9 cellular contexts compared by ENCODE assay signal in the genomic region with DNA sequence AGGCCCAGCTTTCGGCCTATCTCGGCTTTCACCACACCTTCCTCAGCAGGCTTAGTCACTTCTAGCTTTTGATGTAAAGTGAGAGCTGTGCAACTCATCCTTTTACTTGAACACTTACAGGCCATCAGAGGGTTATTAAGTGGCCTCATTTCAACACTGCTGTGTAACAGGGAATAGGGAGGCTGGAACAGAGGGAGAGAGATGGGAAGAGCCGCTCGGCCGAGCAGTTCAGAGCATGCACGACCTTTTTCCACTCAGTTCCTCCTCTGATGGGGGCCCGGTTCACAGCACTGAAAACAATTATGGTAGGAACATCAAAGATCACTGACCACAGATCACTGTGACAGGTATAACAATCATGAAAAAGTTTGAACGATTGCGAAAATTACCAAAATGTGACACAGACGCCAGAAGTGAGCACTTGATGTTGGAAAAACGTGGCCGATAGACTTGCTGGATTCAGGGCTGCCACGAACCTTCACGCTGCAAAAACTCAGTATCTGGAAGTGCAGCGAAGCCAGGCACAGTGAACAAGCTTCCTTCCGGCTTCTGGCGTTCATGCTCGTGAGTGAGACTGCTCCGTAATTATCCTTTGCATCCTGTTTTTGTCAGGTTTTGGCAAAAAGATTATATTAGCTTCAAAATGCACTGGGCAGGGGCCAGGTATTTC. TPM values are rescaled to one million over a fixed set of nuclear protein-coding genes. Genes with fewer than 3 reads are reported as not detected.
DNase-seq lines count a peak whose midpoint lies in the region; ATAC-seq and TF ChIP-seq lines count a peak whose summit lies in the region.
"Had no signal": no experiment of that assay in that cellular context is flagged by ENCODE, and none has a peak within 500 bp of the region (broad histone marks: within the 10 kb centered on the region; RNA-seq: fewer than 3 reads in every experiment).

No MANE protein-coding gene starts in this region.

- H3K36me3 ChIP-seq in GM06990 (ENCODE audit: control insufficient read depth, insufficient read depth, low read length), result no peaks in the 10 kb centered on the region; the same call in none of the 2 replicates
- no peaks in the 10 kb centered on the region for H3K36me3 ChIP-seq in mucosa of descending colon (ENCODE audit: low read depth)

- intact Hi-C loops in mucosa of descending colon (cut with DNase I, micrococcal nuclease), result no loop called here

- H3K4me3 ChIP-seq in GM06990 (replicated peaks; ENCODE audit: low read depth, low read length) (peak overlapping the region; percentile 47), mucosa of descending colon (no peak overlapping the region)
- H3K4me3 ChIP-seq: MG63 had no signal

- peak overlapping the region; percentile 73 for H3K4me3 Mint-ChIP-seq in activated T-cell treated with anti-CD3 and anti-CD28 coated beads, Interleukin-2, amount 50 U/mL, for 4 hours

- no peaks in the 10 kb centered on the region for H3K27me3 Mint-ChIP-seq in activated T-cell treated with anti-CD3 and anti-CD28 coated beads, Interleukin-2, amount 50 U/mL, for 4 hours (ENCODE audit: low read depth)

- TF ChIP-seq CTCF in GM06990 (IDR thresholded peaks at IDR 0.05; ENCODE audit: insufficient read depth, low read length, poor library complexity, severe bottlenecking) (no peak), mucosa of descending colon (IDR thresholded peaks at IDR 0.05) (no peak)

- no peaks in the 10 kb centered on the region for H3K4me1 ChIP-seq in mucosa of descending colon (ENCODE audit: low read depth)

- no peak for DNase-seq in GM06990 (ENCODE audit: extremely low read depth, insufficient read length)
- DNase-seq in activated T-cell treated with anti-CD3 and anti-CD28 coated beads, Interleukin-2, amount 50 U/mL, for 4 hours, result no peak
- no peak for DNase-seq in mucosa of descending colon
- DNase-seq in hippocampal formation (lab: John Stamatoyannopoulos, UW), result no peak
- no peak for DNase-seq in iPS-NIHi11 (ENCODE audit: low spot score)
- no peak for DNase-seq in NCI-H2029 (lab: John Stamatoyannopoulos, UW)
- no peak for DNase-seq in NCI-H510A (lab: John Stamatoyannopoulos, UW)
- DNase-seq: MG63 had no signal

- H3K27me3 ChIP-seq in GM06990 (replicated peaks; ENCODE audit: control insufficient read depth, insufficient read depth, low read length), result no peaks in the 10 kb centered on the region
- H3K27me3 ChIP-seq: MG63 had no signal

- ATAC-seq in GM21717 (IDR thresholded peaks at IDR 0.05; ENCODE audit: unreplicated experiment) (peak; percentile 64), mucosa of descending colon (peak; percentile 28)
- ATAC-seq in activated T-cell treated with anti-CD3 and anti-CD28 coated beads, Interleukin-2, amount 50 U/mL, for 4 hours, result peak; percentile 91 to 93

- no peaks in the 10 kb centered on the region for H3K9me3 ChIP-seq in mucosa of descending colon

- H3K9me3 Mint-ChIP-seq in activated T-cell treated with anti-CD3 and anti-CD28 coated beads, Interleukin-2, amount 50 U/mL, for 4 hours, result no peaks in the 10 kb centered on the region

- peaks cover 20% of the 10 kb centered on the region for H3K36me3 Mint-ChIP-seq in activated T-cell treated with anti-CD3 and anti-CD28 coated beads, Interleukin-2, amount 50 U/mL, for 4 hours (ENCODE audit: insufficient read depth)

- peaks cover 43% of the 10 kb centered on the region for H3K4me1 Mint-ChIP-seq in activated T-cell treated with anti-CD3 and anti-CD28 coated beads, Interleukin-2, amount 50 U/mL, for 4 hours (ENCODE audit: low read depth)

RNA-seq across cellular contexts. Expression of gene AGPAT3, which starts 28.6 kb away (rescaled TPM):
- 100 to 1,000 TPM in 2 of 3 donors, 10 to 100 TPM in 1; 97.4 to 122 (median 117) TPM for total RNA-seq in activated T-cell treated with anti-CD3 and anti-CD28 coated beads, Interleukin-2, amount 50 U/mL, for 4 hours
- 100 to 1,000 TPM in 1 of 3 donors, 10 to 100 TPM in 2; 77.7 to 120 (median 97.7) TPM for total RNA-seq in mucosa of descending colon

Comparison
In these comparisons a context has a peak if more than half of its experiments do, and no peak if none do; other contexts are left out.
1. ATAC-seq: peak in every context shown above with its lines; median percentile 92 in activated T-cell treated with anti-CD3 and anti-CD28 coated beads, Interleukin-2, amount 50 U/mL, for 4 hours; 64 in GM21717; 28 in mucosa of descending colon.